ENCODE assay signal across 22 cellular contexts in genomic region chr22:33597274-33597985, GRCh38.
DNase-seq lines count a peak whose midpoint lies in the region; ATAC-seq and TF ChIP-seq lines count a peak whose summit lies in the region.
"Had no signal": no experiment of that assay in that cellular context is flagged by ENCODE, and none has a peak within 500 bp of the region (broad histone marks: within the 10 kb centered on the region; RNA-seq: fewer than 3 reads in every experiment).

No MANE protein-coding gene starts in this region.

- no peak overlapping the region for H3K9ac ChIP-seq in endodermal cell (ENCODE audit: extremely low read depth, low read length, poor library complexity, severe bottlenecking)
- H3K9ac ChIP-seq: BLaER1 had no signal

- POLR2A ChIA-PET in activated CD8-positive, alpha-beta T cell treated with anti-CD3 and anti-CD28 coated beads, Interleukin-2, amount 10 ng/mL, durations not matched to agents 7 days and 5 days (lab: Charles Lee) = interaction anchor here (0.5 kb wide), 1 partner anchor 832 kb away, joined by 3 read pairs; no protein-coding TSS in a partner anchor

- no peaks in the 10 kb centered on the region for H3K36me3 Mint-ChIP-seq in endodermal cell (ENCODE audit: low read depth)
- H3K36me3 Mint-ChIP-seq in activated CD8-positive, alpha-beta T cell treated with anti-CD3 and anti-CD28 coated beads, Interleukin-2, amount 10 ng/mL, durations not matched to agents 7 days and 5 days (ENCODE audit: low read depth) = no peaks in the 10 kb centered on the region
- H3K36me3 Mint-ChIP-seq: CD4-positive, alpha-beta memory T cell had no signal

- no peak overlapping the region for H3K4me3 ChIP-seq in heart right ventricle
- H3K4me3 ChIP-seq in right cardiac atrium (ENCODE audit: low read length) = no peak overlapping the region
- peak overlapping the region; percentile 31 for H3K4me3 ChIP-seq in endodermal cell (ENCODE audit: low read length)
- H3K4me3 ChIP-seq: A549, BLaER1 had no signal

- H3K27ac ChIP-seq in heart right ventricle (no peak overlapping the region), right cardiac atrium (ENCODE audit: low read length) (no peak overlapping the region), endodermal cell (ENCODE audit: low read depth, low read length) (no peak overlapping the region)
- H3K27ac ChIP-seq: A549, BLaER1 had no signal

- H3K27ac Mint-ChIP-seq in endodermal cell = no peak overlapping the region
- no peak overlapping the region for H3K27ac Mint-ChIP-seq in activated CD8-positive, alpha-beta T cell treated with anti-CD3 and anti-CD28 coated beads, Interleukin-2, amount 10 ng/mL, durations not matched to agents 7 days and 5 days
- H3K27ac Mint-ChIP-seq: CD4-positive, alpha-beta memory T cell had no signal

- H3K27me3 ChIP-seq in heart right ventricle = no peaks in the 10 kb centered on the region
- H3K27me3 ChIP-seq in right cardiac atrium (ENCODE audit: control insufficient read depth, insufficient read depth) = no peaks in the 10 kb centered on the region
- H3K27me3 ChIP-seq in endodermal cell (ENCODE audit: control insufficient read depth, insufficient read depth, low read length, poor library complexity, severe bottlenecking) = no peaks in the 10 kb centered on the region
- H3K27me3 ChIP-seq: BLaER1 had no signal

- 71 to 79% methylated on average over 6 of the region's 6 CpGs for WGBS in heart right ventricle, 2 donors
- WGBS in right cardiac atrium = 92% methylated on average over 6 of the region's 6 CpGs
- 82 to 96% methylated on average over 5 to 6 of the region's 6 CpGs for WGBS in endodermal cell (ENCODE audit: insufficient coverage in 1 of 2, insufficient read length in 1 of 2), 2 experiments

- no peak overlapping the region for H3K4me3 Mint-ChIP-seq in endodermal cell
- H3K4me3 Mint-ChIP-seq in activated CD8-positive, alpha-beta T cell treated with anti-CD3 and anti-CD28 coated beads, Interleukin-2, amount 10 ng/mL, durations not matched to agents 7 days and 5 days = no peak overlapping the region
- H3K4me3 Mint-ChIP-seq: CD4-positive, alpha-beta memory T cell had no signal

- peaks cover 14% of the 10 kb centered on the region for H3K4me1 Mint-ChIP-seq in endodermal cell
- H3K4me1 Mint-ChIP-seq in activated CD8-positive, alpha-beta T cell treated with anti-CD3 and anti-CD28 coated beads, Interleukin-2, amount 10 ng/mL, durations not matched to agents 7 days and 5 days (ENCODE audit: low read depth) = no peaks in the 10 kb centered on the region
- H3K4me1 Mint-ChIP-seq: CD4-positive, alpha-beta memory T cell had no signal

- DNase-seq in heart right ventricle (peak in 1 of 2 donors; percentile 12), right cardiac atrium (no peak), endodermal cell (no peak), iPS-NIHi7 (ENCODE audit: extremely low spot score) (peak; percentile 38), NCI-H526 treated with DMSO at 0.1 percent for 48 hours (lab: John Stamatoyannopoulos, UW) (no peak)
- no peak for DNase-seq in activated CD8-positive, alpha-beta T cell treated with anti-CD3 and anti-CD28 coated beads, Interleukin-2, amount 10 ng/mL, durations not matched to agents 7 days and 5 days
- DNase-seq: CD4-positive, alpha-beta memory T cell; DMS153; GDM1; Kasumi-1; MM.1S; NCI-H1092 treated with DMSO at 0.1 percent for 48 hours; NCI-H1694; NCI-H2081 treated with DMSO at 0.1 percent for 48 hours; NCI-H510A treated with DMSO at 0.1 percent for 48 hours; NCI-H82; OCI-M1; SHP77 treated with DMSO at 0.1 percent for 48 hours had no signal

- H3K27me3 Mint-ChIP-seq in endodermal cell (ENCODE audit: insufficient read depth) = no peaks in the 10 kb centered on the region
- no peaks in the 10 kb centered on the region for H3K27me3 Mint-ChIP-seq in activated CD8-positive, alpha-beta T cell treated with anti-CD3 and anti-CD28 coated beads, Interleukin-2, amount 10 ng/mL, durations not matched to agents 7 days and 5 days (ENCODE audit: low read depth)
- H3K27me3 Mint-ChIP-seq: CD4-positive, alpha-beta memory T cell had no signal

- intact Hi-C loops in heart right ventricle (cut with DNase I) (loop anchor here in 1 of 10 donors (10.0 kb wide), 1 partner anchor 317 kb away; no protein-coding TSS in a partner anchor), right cardiac atrium (cut with DNase I) (no loop called here)

- H3K9me3 ChIP-seq in heart right ventricle (no peaks in the 10 kb centered on the region), right cardiac atrium (ENCODE audit: control insufficient read depth, low read length) (no peaks in the 10 kb centered on the region), endodermal cell (ENCODE audit: control insufficient read depth, low read length) (no peaks in the 10 kb centered on the region)
- H3K9me3 ChIP-seq: A549, BLaER1 had no signal

- CTCF ChIA-PET in activated CD8-positive, alpha-beta T cell treated with anti-CD3 and anti-CD28 coated beads, Interleukin-2, amount 10 ng/mL, durations not matched to agents 7 days and 5 days (lab: Charles Lee) = no interaction called here

- no peaks in the 10 kb centered on the region for H3K9me3 Mint-ChIP-seq in endodermal cell
- H3K9me3 Mint-ChIP-seq in activated CD8-positive, alpha-beta T cell treated with anti-CD3 and anti-CD28 coated beads, Interleukin-2, amount 10 ng/mL, durations not matched to agents 7 days and 5 days (ENCODE audit: insufficient read depth) = peaks cover 4% of the 10 kb centered on the region

- H3K4me1 ChIP-seq in heart right ventricle = peaks cover 0 to 19% (median 5%) of the 10 kb centered on the region in 9 donors
- peaks cover 4% of the 10 kb centered on the region for H3K4me1 ChIP-seq in right cardiac atrium (ENCODE audit: control insufficient read depth, insufficient read depth, low read length)
- H3K4me1 ChIP-seq in endodermal cell (ENCODE audit: control insufficient read depth, insufficient read depth, low read length) = peaks cover 3% of the 10 kb centered on the region
- H3K4me1 ChIP-seq: A549 had no signal

- ATAC-seq in heart right ventricle (peak in 6 of 8 donors; percentile 47 to 75 (median 56)), right cardiac atrium (no peak), HG03432 (IDR thresholded peaks at IDR 0.05; ENCODE audit: unreplicated experiment) (no peak)
- ATAC-seq in activated CD8-positive, alpha-beta T cell treated with anti-CD3 and anti-CD28 coated beads, Interleukin-2, amount 10 ng/mL, durations not matched to agents 7 days and 5 days = no peak
- ATAC-seq: A549, HCT116 had no signal

- TF ChIP-seq CTCF in heart right ventricle (IDR thresholded peaks at IDR 0.05) (no peak), endodermal cell (conservative IDR thresholded peaks at IDR 0.05) (peak; percentile 41)

- H3K36me3 ChIP-seq in heart right ventricle (peaks cover 0 to 5% (median 0%) of the 10 kb centered on the region in 9 donors), endodermal cell (ENCODE audit: control insufficient read depth, insufficient read depth, low read length) (no peaks in the 10 kb centered on the region)

Comparison
In these comparisons a context has a peak if more than half of its experiments do, and no peak if none do; other contexts are left out.
1. ATAC-seq: peak in heart right ventricle (6 of 8); none in right cardiac atrium (0 of 2), activated CD8-positive, alpha-beta T cell treated with anti-CD3 and anti-CD28 coated beads, Interleukin-2, amount 10 ng/mL, durations not matched to agents 7 days and 5 days (single experiment) and HG03432 (single experiment).